ENCODE assay signal across 10 cellular contexts in genomic region chr18:77116201-77117080, GRCh38. TPM values are rescaled to one million over a fixed set of nuclear protein-coding genes. Genes with fewer than 3 reads are reported as not detected.
DNase-seq lines count a peak whose midpoint lies in the region; ATAC-seq, FAIRE-seq and TF ChIP-seq lines count a peak whose summit lies in the region.
"Had no signal": no experiment of that assay in that cellular context is flagged by ENCODE, and none has a peak within 500 bp of the region (broad histone marks: within the 10 kb centered on the region; RNA-seq: fewer than 3 reads in every experiment).

No MANE protein-coding gene starts in this region.

- no peak overlapping the region for H3K27ac ChIP-seq in CD4-positive, alpha-beta memory T cell (ENCODE audit: low read depth, low read length)
- peak overlapping the region; percentile 94 for H3K27ac ChIP-seq in Panc1 (ENCODE audit: low read length)
- peak overlapping the region; percentile 16 for H3K27ac ChIP-seq in effector memory CD4-positive, alpha-beta T cell (ENCODE audit: insufficient read depth, low read length, poor library complexity, severe bottlenecking)
- H3K27ac ChIP-seq in psoas muscle = peak overlapping the region; percentile 46
- no peak overlapping the region for H3K27ac ChIP-seq in small intestine (ENCODE audit: low read depth in 1 of 2, low read length in 1 of 2)

- BruUV-seq in Panc1 (replicated peaks; lab: Mats Ljungman, UMichigan) = no TSS peak

- peaks cover 19% of the 10 kb centered on the region for H3K36me3 ChIP-seq in CD4-positive, alpha-beta memory T cell (ENCODE audit: insufficient read depth, low read length)
- H3K36me3 ChIP-seq in Panc1 (ENCODE audit: control insufficient read depth, insufficient read depth, low read length) (no peaks in the 10 kb centered on the region), psoas muscle (ENCODE audit: insufficient read depth in 1 of 2, low read depth in 1 of 2) (no peaks in the 10 kb centered on the region), small intestine (ENCODE audit: control insufficient read depth in 2 of 2, insufficient read depth in 2 of 2, low read length in 2 of 2) (no peaks in the 10 kb centered on the region)
- peaks cover 37% of the 10 kb centered on the region for H3K36me3 ChIP-seq in effector memory CD4-positive, alpha-beta T cell (ENCODE audit: control insufficient read depth, insufficient read depth, low read length)

- CTCF ChIA-PET in CD4-positive, alpha-beta memory T cell (lab: Charles Lee; ENCODE audit: partially characterized antibody) = no interaction called here
- CTCF ChIA-PET in Panc1 (lab: Charles Lee) = no interaction called here

- POLR2A ChIA-PET in CD4-positive, alpha-beta memory T cell (lab: Charles Lee; ENCODE audit: partially characterized antibody) = interaction anchor here (0.6 to 2.8 kb wide), 8 partner anchors 8 to 47 kb away, joined by 3 to 17 read pairs (median 4); no protein-coding TSS in a partner anchor
- POLR2A ChIA-PET in Panc1 (lab: Charles Lee) = interaction anchor here (0.5 kb wide), 1 partner anchor 14 kb away, joined by 5 read pairs; no protein-coding TSS in a partner anchor

- 77 to 86% (median 82%) methylated on average over 18 of the region's 18 CpGs for WGBS in psoas muscle, 3 donors
- WGBS in small intestine, 3 donors = 92 to 96% (median 94%) methylated on average over 18 of the region's 18 CpGs

- intact Hi-C loops in CD4-positive, alpha-beta memory T cell (cut with micrococcal nuclease) = no loop called here
- intact Hi-C loops in Panc1 (cut with micrococcal nuclease; ENCODE audit: unreplicated experiment) = no loop called here
- intact Hi-C loops in psoas muscle (cut with DNase I) = no loop called here

- no peak overlapping the region for H3K4me3 ChIP-seq in CD4-positive, alpha-beta memory T cell (ENCODE audit: low read length in 2 of 2)
- H3K4me3 ChIP-seq in Panc1 (ENCODE audit: low read depth in 2 of 2, low read length in 2 of 2) (no peak overlapping the region), psoas muscle (no peak overlapping the region), small intestine (ENCODE audit: low read depth in 1 of 2, low read length in 2 of 2) (no peak overlapping the region)
- H3K4me3 ChIP-seq in effector memory CD4-positive, alpha-beta T cell (ENCODE audit: insufficient read depth, low read depth, low read length, poor library complexity, severe bottlenecking) = no peak overlapping the region

- no peaks in the 10 kb centered on the region for H3K9me3 ChIP-seq in CD4-positive, alpha-beta memory T cell (ENCODE audit: control insufficient read depth in 1 of 2, low read length in 2 of 2)
- H3K9me3 ChIP-seq in Panc1 (ENCODE audit: control insufficient read depth, insufficient read depth, low read depth, low read length) (no peaks in the 10 kb centered on the region), psoas muscle (no peaks in the 10 kb centered on the region), small intestine (ENCODE audit: control insufficient read depth, low read depth) (no peaks in the 10 kb centered on the region)
- no peaks in the 10 kb centered on the region for H3K9me3 ChIP-seq in effector memory CD4-positive, alpha-beta T cell (ENCODE audit: control insufficient read depth, low read length)

- H3K9me3 Mint-ChIP-seq in CD4-positive, alpha-beta memory T cell = no peaks in the 10 kb centered on the region

- H3K27ac Mint-ChIP-seq in CD4-positive, alpha-beta memory T cell = peak overlapping the region; percentile 22 to 95 (median 85)

- H3K4me1 Mint-ChIP-seq in CD4-positive, alpha-beta memory T cell = peaks cover 55 to 95% (median 78%) of the 10 kb centered on the region in 4 donors

- no peak for ATAC-seq in Panc1
- ATAC-seq in psoas muscle = no peak

- H3K27me3 ChIP-seq in CD4-positive, alpha-beta memory T cell (ENCODE audit: insufficient read depth, low read length) = no peaks in the 10 kb centered on the region
- H3K27me3 ChIP-seq in Panc1 (ENCODE audit: control insufficient read depth, insufficient read depth, low read length) = no peaks in the 10 kb centered on the region
- H3K27me3 ChIP-seq in effector memory CD4-positive, alpha-beta T cell (replicated peaks; ENCODE audit: control insufficient read depth, insufficient read depth, low read length, poor library complexity, severe bottlenecking) = no peaks in the 10 kb centered on the region
- no peaks in the 10 kb centered on the region for H3K27me3 ChIP-seq in psoas muscle (ENCODE audit: insufficient read depth in 3 of 3, low read length in 2 of 3)
- no peaks in the 10 kb centered on the region for H3K27me3 ChIP-seq in small intestine (ENCODE audit: control insufficient read depth in 2 of 2, insufficient read depth in 2 of 2, low read length in 2 of 2)

- H3K4me3 Mint-ChIP-seq in CD4-positive, alpha-beta memory T cell = peak overlapping the region in 3 of 8 donors; percentile 18 to 69 (median 29)

- TF ChIP-seq CTCF in Panc1 (IDR thresholded peaks at IDR 0.05) (no peak), psoas muscle (IDR thresholded peaks at IDR 0.05) (no peak)

- no peak for FAIRE-seq in small intestine (lab: Jason Lieb, UNC)
- FAIRE-seq: TTC549 had no signal

- H3K36me3 Mint-ChIP-seq in CD4-positive, alpha-beta memory T cell = peaks cover 16 to 44% of the 10 kb centered on the region in 2 donors

- H3K27me3 Mint-ChIP-seq in CD4-positive, alpha-beta memory T cell = no peaks in the 10 kb centered on the region

- in situ Hi-C loops in Panc1 (cut with HindIII; ENCODE audit: low pct_unique_long_range_greater_than_20kb, low sequenced_read_pairs) = no loop called here

- peaks cover 90% of the 10 kb centered on the region for H3K4me1 ChIP-seq in CD4-positive, alpha-beta memory T cell (ENCODE audit: insufficient read depth, low read length)
- H3K4me1 ChIP-seq in Panc1 (ENCODE audit: control insufficient read depth, insufficient read depth, low read length) (peaks cover 76% of the 10 kb centered on the region), psoas muscle (peaks cover 37% of the 10 kb centered on the region), small intestine (ENCODE audit: control insufficient read depth in 2 of 2, insufficient read depth in 1 of 2, low read depth in 1 of 2, low read length in 1 of 2) (peaks cover 8 to 10% of the 10 kb centered on the region in 2 donors)
- peaks cover 47% of the 10 kb centered on the region for H3K4me1 ChIP-seq in effector memory CD4-positive, alpha-beta T cell (ENCODE audit: control insufficient read depth, insufficient read depth, low read length, poor library complexity, severe bottlenecking)

- DNase-seq in CD4-positive, alpha-beta memory T cell = no peak
- DNase-seq in Panc1 (ENCODE audit: low read depth, low spot score) (no peak), psoas muscle (peak in 1 of 2 donors; percentile 33), HK-2 (ENCODE audit: unreplicated experiment) (no peak), small intestine (no peak), NCI-H1048 (lab: John Stamatoyannopoulos, UW) (no peak)
- no peak for DNase-seq in effector memory CD4-positive, alpha-beta T cell
- DNase-seq: NCI-H1694, SHP77 treated with DMSO at 0.1 percent for 48 hours had no signal

RNA-seq across cellular contexts. Expression of gene MBP, which starts 16.1 kb away (rescaled TPM):
- total RNA-seq in CD4-positive, alpha-beta memory T cell = 100 to 1,000 TPM; 179 to 187 TPM
- 100 to 1,000 TPM in 1 of 2 donors, 10 to 100 TPM in 1; 92.2 to 119 TPM for polyA plus RNA-seq in CD4-positive, alpha-beta memory T cell
- total RNA-seq in Panc1 (2021; ENCODE audit: unreplicated experiment) (88.8 TPM), psoas muscle (10 to 100 TPM; 51.6 to 88.2 (median 78.6) TPM)
- polyA plus RNA-seq in Panc1 (2012; ENCODE audit: insufficient read length) = 59.2 TPM
- polyA plus RNA-seq in psoas muscle (10 to 100 TPM; 16.4 to 43.9 (median 40.8) TPM), small intestine (10 to 100 TPM; 14.3 to 25.1 (median 20.8) TPM)

Comparison
In these comparisons a context has a peak if more than half of its experiments do, and no peak if none do; other contexts are left out.
1. H3K27ac ChIP-seq: peak in Panc1 (single experiment), effector memory CD4-positive, alpha-beta T cell (single experiment) and psoas muscle (single experiment); none in CD4-positive, alpha-beta memory T cell (single experiment) and small intestine (0 of 2).